10 cellular contexts compared by ENCODE assay signal in the genomic region with DNA sequence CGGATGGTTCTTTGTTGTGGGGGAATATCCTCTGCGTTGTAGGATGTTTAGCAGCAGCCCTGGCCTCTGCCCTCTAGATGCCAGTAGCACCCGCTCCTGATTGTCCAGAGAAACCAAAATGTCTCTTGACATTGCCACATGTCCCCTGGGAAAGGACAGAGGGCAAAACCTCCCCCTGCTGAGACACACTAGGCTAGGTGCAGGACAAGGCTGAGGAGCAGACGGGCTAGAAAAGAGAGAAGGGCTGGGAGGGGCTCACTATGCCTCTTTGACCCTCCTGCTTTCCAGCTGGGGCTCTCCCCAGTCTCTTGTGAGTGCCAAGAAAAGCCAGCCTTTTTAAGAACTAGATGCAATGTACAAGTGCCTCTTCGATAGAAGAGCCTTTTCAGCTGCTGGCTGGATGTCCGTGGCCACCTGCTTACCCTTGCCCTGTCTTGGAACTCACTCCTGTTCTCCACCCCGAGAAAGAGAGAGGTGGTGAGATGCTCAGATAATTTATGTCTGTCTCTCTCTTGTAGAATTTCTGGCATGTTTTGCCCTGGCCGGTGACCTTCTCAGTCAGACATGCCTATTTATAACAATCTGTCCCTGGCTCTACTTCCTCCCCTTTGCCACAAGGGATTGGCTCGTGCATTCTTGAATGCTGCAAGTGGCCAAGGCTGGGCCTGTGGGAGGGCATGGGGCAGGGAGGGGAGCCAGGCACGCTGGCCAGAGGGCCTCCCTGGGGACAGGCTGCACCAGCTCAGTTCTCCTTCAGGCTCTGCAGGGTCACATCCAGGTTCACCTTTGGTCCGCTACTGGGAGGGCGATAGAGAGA.
DNase-seq lines count a peak whose midpoint lies in the region; ATAC-seq and TF ChIP-seq lines count a peak whose summit lies in the region.
"Had no signal": no experiment of that assay in that cellular context is flagged by ENCODE, and none has a peak within 500 bp of the region (broad histone marks: within the 10 kb centered on the region; RNA-seq: fewer than 3 reads in every experiment).

No MANE protein-coding gene starts in this region.

- POLR2A ChIA-PET in RWPE1 (lab: Yijun Ruan, JAX; ENCODE audit: low non-redundant PET) = no interaction called here
- POLR2A ChIA-PET in WTC11 (lab: Charles Lee) = no interaction called here

- H3K4me1 Mint-ChIP-seq in WTC11 = peaks cover 6% of the 10 kb centered on the region

- H3K4me3 ChIP-seq in subcutaneous abdominal adipose tissue (ENCODE audit: low read depth in 1 of 5, low read length in 5 of 5) (peak overlapping the region in 4 of 5 donors; percentile 12 to 31 (median 22)), vagina (no peak overlapping the region)

- DNase-seq in DMS 273 (lab: John Stamatoyannopoulos, UW; ENCODE audit: unreplicated experiment) (peak; percentile 41), DMS 273 treated with DMSO at 0.1 percent for 48 hours (lab: John Stamatoyannopoulos, UW) (no peak), RWPE1 (ENCODE audit: low spot score) (no peak), islet precursor cell (peak; percentile 72), vagina (ENCODE audit: extremely low spot score in 2 of 2) (no peak), WTC11 (ENCODE audit: low spot score) (no peak)
- DNase-seq: activated gamma-delta T cell treated with Interleukin-2 at 50 U/mL for 16 hours, Karpas-422 had no signal

- H3K27ac Mint-ChIP-seq in WTC11 = no peak overlapping the region

- H3K27ac ChIP-seq in RWPE1 (peak overlapping the region; percentile 89), subcutaneous abdominal adipose tissue (ENCODE audit: low read depth, low read length) (no peak overlapping the region), vagina (no peak overlapping the region)

- H3K9ac ChIP-seq in subcutaneous abdominal adipose tissue (ENCODE audit: low read length in 5 of 5) = peak overlapping the region in 1 of 5 donors; percentile 6

- H3K4me3 Mint-ChIP-seq in WTC11 = no peak overlapping the region

- H3K27me3 ChIP-seq in subcutaneous abdominal adipose tissue (ENCODE audit: control insufficient read depth in 5 of 5, insufficient read depth in 4 of 5, low read length in 5 of 5) = no peaks in the 10 kb centered on the region
- H3K27me3 ChIP-seq in vagina = no peaks in the 10 kb centered on the region

- no peaks in the 10 kb centered on the region for H3K36me3 Mint-ChIP-seq in WTC11

- no peak for TF ChIP-seq POLR2A in vagina (IDR thresholded peaks at IDR 0.05)

- CTCF ChIA-PET in RWPE1 (lab: Yijun Ruan, JAX) = no interaction called here
- CTCF ChIA-PET in WTC11 (lab: Charles Lee) = interaction anchor here (0.6 to 2.4 kb wide), 4 partner anchors 8 to 129 kb away, joined by 3 to 9 read pairs (median 5); no protein-coding TSS in a partner anchor

- ATAC-seq in HG02588 (IDR thresholded peaks at IDR 0.05; ENCODE audit: unreplicated experiment) (no peak), WTC11 (no peak)

- H3K4me1 ChIP-seq in subcutaneous abdominal adipose tissue (ENCODE audit: control insufficient read depth in 5 of 5, insufficient read depth in 5 of 5, low read length in 5 of 5) (peaks cover 14 to 34% (median 29%) of the 10 kb centered on the region in 5 donors), vagina (peaks cover 24% of the 10 kb centered on the region)

- peaks cover 8% of the 10 kb centered on the region for H3K9me3 Mint-ChIP-seq in WTC11

- TF ChIP-seq CTCF in RWPE1 (conservative IDR thresholded peaks at IDR 0.05; ENCODE audit: low read depth) = no peak
- no peak for TF ChIP-seq CTCF in vagina (IDR thresholded peaks at IDR 0.05)
- no peak for TF ChIP-seq CTCF in WTC11 (IDR thresholded peaks at IDR 0.05)

- H3K27me3 Mint-ChIP-seq in WTC11 (ENCODE audit: low read depth) = peaks cover 4% of the 10 kb centered on the region

- no peaks in the 10 kb centered on the region for H3K36me3 ChIP-seq in subcutaneous abdominal adipose tissue (ENCODE audit: control insufficient read depth in 5 of 5, insufficient read depth in 5 of 5, low read length in 5 of 5)
- H3K36me3 ChIP-seq in vagina = no peaks in the 10 kb centered on the region

- intact Hi-C loops in vagina (cut with DNase I) = no loop called here

- H3K9me3 ChIP-seq in subcutaneous abdominal adipose tissue (ENCODE audit: control insufficient read depth in 5 of 5, low read length in 5 of 5) (no peaks in the 10 kb centered on the region), vagina (no peaks in the 10 kb centered on the region)

TF ChIP-seq in WTC11, 78 proteins besides CTCF, POLR2A, EP300 and RAD21:
- TF ChIP-seq MYBL2 (CRISPR knock-in tag; IDR thresholded peaks at IDR 0.05) (no peak), NR3C1 (CRISPR knock-in tag; conservative IDR thresholded peaks at IDR 0.05; ENCODE audit: low read depth) (no peak), NFE2L1 (CRISPR knock-in tag; IDR thresholded peaks at IDR 0.05) (no peak), NR1H2 (CRISPR knock-in tag; IDR thresholded peaks at IDR 0.05) (no peak), SOX15 (CRISPR knock-in tag; IDR thresholded peaks at IDR 0.05) (no peak), TEAD1 (CRISPR knock-in tag; IDR thresholded peaks at IDR 0.05) (no peak), IRF2 (CRISPR knock-in tag; IDR thresholded peaks at IDR 0.05; ENCODE audit: borderline replicate concordance, low read depth) (no peak), EMX1 (CRISPR knock-in tag; IDR thresholded peaks at IDR 0.05) (no peak), HMGA2 (CRISPR knock-in tag; IDR thresholded peaks at IDR 0.05) (no peak), GTF2I (CRISPR knock-in tag; conservative IDR thresholded peaks at IDR 0.05) (no peak), RELA (CRISPR knock-in tag; IDR thresholded peaks at IDR 0.05; ENCODE audit: borderline replicate concordance) (no peak), NFATC4 (CRISPR knock-in tag; IDR thresholded peaks at IDR 0.05) (no peak)
- TF ChIP-seq, protein P1, sequence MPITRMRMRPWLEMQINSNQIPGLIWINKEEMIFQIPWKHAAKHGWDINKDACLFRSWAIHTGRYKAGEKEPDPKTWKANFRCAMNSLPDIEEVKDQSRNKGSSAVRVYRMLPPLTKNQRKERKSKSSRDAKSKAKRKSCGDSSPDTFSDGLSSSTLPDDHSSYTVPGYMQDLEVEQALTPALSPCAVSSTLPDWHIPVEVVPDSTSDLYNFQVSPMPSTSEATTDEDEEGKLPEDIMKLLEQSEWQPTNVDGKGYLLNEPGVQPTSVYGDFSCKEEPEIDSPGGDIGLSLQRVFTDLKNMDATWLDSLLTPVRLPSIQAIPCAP (CRISPR knock-in tag; IDR thresholded peaks at IDR 0.05) = no peak
- TF ChIP-seq, protein P2, sequence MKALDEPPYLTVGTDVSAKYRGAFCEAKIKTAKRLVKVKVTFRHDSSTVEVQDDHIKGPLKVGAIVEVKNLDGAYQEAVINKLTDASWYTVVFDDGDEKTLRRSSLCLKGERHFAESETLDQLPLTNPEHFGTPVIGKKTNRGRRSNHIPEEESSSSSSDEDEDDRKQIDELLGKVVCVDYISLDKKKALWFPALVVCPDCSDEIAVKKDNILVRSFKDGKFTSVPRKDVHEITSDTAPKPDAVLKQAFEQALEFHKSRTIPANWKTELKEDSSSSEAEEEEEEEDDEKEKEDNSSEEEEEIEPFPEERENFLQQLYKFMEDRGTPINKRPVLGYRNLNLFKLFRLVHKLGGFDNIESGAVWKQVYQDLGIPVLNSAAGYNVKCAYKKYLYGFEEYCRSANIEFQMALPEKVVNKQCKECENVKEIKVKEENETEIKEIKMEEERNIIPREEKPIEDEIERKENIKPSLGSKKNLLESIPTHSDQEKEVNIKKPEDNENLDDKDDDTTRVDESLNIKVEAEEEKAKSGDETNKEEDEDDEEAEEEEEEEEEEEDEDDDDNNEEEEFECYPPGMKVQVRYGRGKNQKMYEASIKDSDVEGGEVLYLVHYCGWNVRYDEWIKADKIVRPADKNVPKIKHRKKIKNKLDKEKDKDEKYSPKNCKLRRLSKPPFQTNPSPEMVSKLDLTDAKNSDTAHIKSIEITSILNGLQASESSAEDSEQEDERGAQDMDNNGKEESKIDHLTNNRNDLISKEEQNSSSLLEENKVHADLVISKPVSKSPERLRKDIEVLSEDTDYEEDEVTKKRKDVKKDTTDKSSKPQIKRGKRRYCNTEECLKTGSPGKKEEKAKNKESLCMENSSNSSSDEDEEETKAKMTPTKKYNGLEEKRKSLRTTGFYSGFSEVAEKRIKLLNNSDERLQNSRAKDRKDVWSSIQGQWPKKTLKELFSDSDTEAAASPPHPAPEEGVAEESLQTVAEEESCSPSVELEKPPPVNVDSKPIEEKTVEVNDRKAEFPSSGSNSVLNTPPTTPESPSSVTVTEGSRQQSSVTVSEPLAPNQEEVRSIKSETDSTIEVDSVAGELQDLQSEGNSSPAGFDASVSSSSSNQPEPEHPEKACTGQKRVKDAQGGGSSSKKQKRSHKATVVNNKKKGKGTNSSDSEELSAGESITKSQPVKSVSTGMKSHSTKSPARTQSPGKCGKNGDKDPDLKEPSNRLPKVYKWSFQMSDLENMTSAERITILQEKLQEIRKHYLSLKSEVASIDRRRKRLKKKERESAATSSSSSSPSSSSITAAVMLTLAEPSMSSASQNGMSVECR (CRISPR knock-in tag; IDR thresholded peaks at IDR 0.05; ENCODE audit: borderline replicate concordance) = no peak
- TF ChIP-seq, protein P3, sequence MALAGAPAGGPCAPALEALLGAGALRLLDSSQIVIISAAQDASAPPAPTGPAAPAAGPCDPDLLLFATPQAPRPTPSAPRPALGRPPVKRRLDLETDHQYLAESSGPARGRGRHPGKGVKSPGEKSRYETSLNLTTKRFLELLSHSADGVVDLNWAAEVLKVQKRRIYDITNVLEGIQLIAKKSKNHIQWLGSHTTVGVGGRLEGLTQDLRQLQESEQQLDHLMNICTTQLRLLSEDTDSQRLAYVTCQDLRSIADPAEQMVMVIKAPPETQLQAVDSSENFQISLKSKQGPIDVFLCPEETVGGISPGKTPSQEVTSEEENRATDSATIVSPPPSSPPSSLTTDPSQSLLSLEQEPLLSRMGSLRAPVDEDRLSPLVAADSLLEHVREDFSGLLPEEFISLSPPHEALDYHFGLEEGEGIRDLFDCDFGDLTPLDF (CRISPR knock-in tag; IDR thresholded peaks at IDR 0.05) = no peak
- TF ChIP-seq, protein P4, sequence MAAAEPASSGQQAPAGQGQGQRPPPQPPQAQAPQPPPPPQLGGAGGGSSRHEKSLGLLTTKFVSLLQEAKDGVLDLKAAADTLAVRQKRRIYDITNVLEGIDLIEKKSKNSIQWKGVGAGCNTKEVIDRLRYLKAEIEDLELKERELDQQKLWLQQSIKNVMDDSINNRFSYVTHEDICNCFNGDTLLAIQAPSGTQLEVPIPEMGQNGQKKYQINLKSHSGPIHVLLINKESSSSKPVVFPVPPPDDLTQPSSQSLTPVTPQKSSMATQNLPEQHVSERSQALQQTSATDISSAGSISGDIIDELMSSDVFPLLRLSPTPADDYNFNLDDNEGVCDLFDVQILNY (CRISPR knock-in tag; IDR thresholded peaks at IDR 0.05) = no peak

Comparison
In these comparisons a context has a peak if more than half of its experiments do, and no peak if none do; other contexts are left out.
1. DNase-seq: peak in DMS 273 (single experiment) and islet precursor cell (single experiment); none in DMS 273 treated with DMSO at 0.1 percent for 48 hours (single experiment), RWPE1 (single experiment), vagina (0 of 2) and WTC11 (single experiment).
2. H3K4me3 ChIP-seq: peak in subcutaneous abdominal adipose tissue (4 of 5); none in vagina (0 of 2).